ENCODE assay signal across 8 cellular contexts in the genomic region with DNA sequence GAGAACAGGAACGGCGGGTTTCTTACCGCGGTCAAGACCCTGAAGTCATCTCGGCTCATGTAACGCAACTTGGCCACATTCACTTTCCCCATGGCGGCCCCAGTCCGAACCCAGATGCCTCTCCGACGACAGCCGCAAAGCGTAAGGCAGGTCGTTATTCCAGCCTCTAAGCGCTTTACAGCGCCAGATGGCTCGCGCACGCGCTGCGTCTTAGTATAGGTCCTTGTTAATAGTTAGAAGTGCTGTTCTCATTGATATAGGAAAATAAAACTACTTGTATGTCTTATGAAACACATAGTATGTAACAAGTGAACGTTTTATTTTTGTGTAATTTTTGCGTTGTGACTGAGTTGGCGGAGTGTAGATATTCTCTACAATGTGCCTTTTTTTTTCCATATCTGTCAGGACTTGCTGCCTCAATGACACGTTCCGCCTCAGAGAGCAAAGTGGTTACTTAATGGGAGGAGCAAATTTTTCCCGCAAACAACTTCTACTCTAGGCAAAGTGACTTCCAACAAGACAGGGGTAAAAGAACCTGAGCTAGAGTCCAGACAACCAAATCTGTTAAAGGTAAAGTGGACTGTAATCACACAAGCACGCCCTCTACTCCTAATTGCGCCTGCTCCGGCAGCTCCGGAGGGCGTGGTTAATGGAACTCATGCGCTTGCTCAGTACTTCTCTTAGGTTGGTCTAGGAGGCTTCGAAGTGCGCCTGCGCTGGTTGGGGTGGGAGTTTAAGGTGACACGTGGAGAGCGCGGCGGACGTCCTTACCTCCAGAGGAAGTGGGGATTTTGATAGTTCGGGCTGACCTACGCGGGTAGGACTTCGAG. TPM values are rescaled to one million over a fixed set of nuclear protein-coding genes. Genes with fewer than 3 reads are reported as not detected.
DNase-seq lines count a peak whose midpoint lies in the region; ATAC-seq, FAIRE-seq and TF ChIP-seq lines count a peak whose summit lies in the region.

A gene (minus strand): TSS at position 148 of the 830 bp plus-strand sequence. CDS start 56 bp downstream, at position 92.

- intact Hi-C loops in esophagus squamous epithelium (cut with DNase I), result no loop called here

- whole genome bisulfite sequencing in esophagus squamous epithelium, 2 donors, result 0% methylated on average over 32 to 42 of the region's 44 CpGs

- peaks cover 15 to 16% of the 10 kb centered on the region in 2 donors for H3K36me3 Mint-ChIP-seq in activated T-cell treated with anti-CD3 and anti-CD28 coated beads, Interleukin-2, amount 50 U/mL, for 72 hours (ENCODE audit: insufficient read depth in 2 of 2)

- ATAC-seq in GM21786 (IDR thresholded peaks at IDR 0.05; ENCODE audit: unreplicated experiment), result peak; percentile 91
- peak; percentile 90 to 92 for ATAC-seq in activated T-cell treated with anti-CD3 and anti-CD28 coated beads, Interleukin-2, amount 50 U/mL, for 72 hours (replicated peaks in 1 of 2)

- H3K9me3 Mint-ChIP-seq in activated T-cell treated with anti-CD3 and anti-CD28 coated beads, Interleukin-2, amount 50 U/mL, for 72 hours, result peaks cover 4% of the 10 kb centered on the region in 2 donors

- peak in 1 of 4 donors; percentile 43 for TF ChIP-seq POLR2A in esophagus squamous epithelium (IDR thresholded peaks at IDR 0.05)

- H3K4me1 ChIP-seq in esophagus squamous epithelium, result peaks cover 15 to 30% (median 15%) of the 10 kb centered on the region in 3 donors

- H3K4me3 Mint-ChIP-seq in activated T-cell treated with anti-CD3 and anti-CD28 coated beads, Interleukin-2, amount 50 U/mL, for 72 hours, result peak within 1 kb of the TSS; percentile 87 to 97

- H3K36me3 ChIP-seq in KOPT-K1 (ENCODE audit: insufficient read depth, low read length) (peaks cover 17% of the 10 kb centered on the region), esophagus squamous epithelium (peaks cover 6 to 11% (median 7%) of the 10 kb centered on the region in 3 donors)

- TF ChIP-seq CTCF in esophagus squamous epithelium (IDR thresholded peaks at IDR 0.05), result peak in 1 of 6 experiments; percentile 19

- peaks cover 42% of the 10 kb centered on the region for H3K4me1 Mint-ChIP-seq in activated T-cell treated with anti-CD3 and anti-CD28 coated beads, Interleukin-2, amount 50 U/mL, for 72 hours (ENCODE audit: low read depth)

- no peaks in the 10 kb centered on the region for H3K27me3 Mint-ChIP-seq in activated T-cell treated with anti-CD3 and anti-CD28 coated beads, Interleukin-2, amount 50 U/mL, for 72 hours (ENCODE audit: low read depth)

- H3K27me3 ChIP-seq in esophagus squamous epithelium, result no peaks in the 10 kb centered on the region

- peak; percentile 93 for DNase-seq in DMS79 (lab: John Stamatoyannopoulos, UW)
- peak; percentile 78 for DNase-seq in RCC 7860 (ENCODE audit: low spot score)
- DNase-seq in activated T-cell treated with anti-CD3 and anti-CD28 coated beads, Interleukin-2, amount 50 U/mL, for 72 hours, result peak; percentile 93
- DNase-seq in esophagus squamous epithelium (lab: John Stamatoyannopoulos, UW), result peak; percentile 73
- peak; percentile 98 for DNase-seq in myocyte (ENCODE audit: low read depth)
- DNase-seq in stimulated activated CD8-positive, alpha-beta memory T cell treated with anti-CD3 and anti-CD28 coated beads, Interleukin-7, amount 100 ng/mL, for 48 hours (ENCODE audit: extremely low read depth in 1 of 2, low read depth in 1 of 2), result peak; percentile 84 to 95

- peak within 1 kb of the TSS; percentile 70 to 91 (median 72) for H3K4me3 ChIP-seq in esophagus squamous epithelium

- FAIRE-seq in RCC 7860 (lab: Jason Lieb, UNC), result no peak

- H3K27ac ChIP-seq in KOPT-K1 (ENCODE audit: low read depth, low read length, poor library complexity, severe bottlenecking) (peak within 1 kb of the TSS; percentile 85), esophagus squamous epithelium (peak within 1 kb of the TSS; percentile 81 to 94 (median 90))

- H3K27ac Mint-ChIP-seq in activated T-cell treated with anti-CD3 and anti-CD28 coated beads, Interleukin-2, amount 50 U/mL, for 72 hours, result peak within 1 kb of the TSS; percentile 100

- H3K9me3 ChIP-seq in KOPT-K1 (ENCODE audit: insufficient read depth, low read length, poor library complexity, severe bottlenecking) (no peaks in the 10 kb centered on the region), esophagus squamous epithelium (no peaks in the 10 kb centered on the region)

RNA-seq across cellular contexts. Expression of the gene that starts here (rescaled TPM):
- total RNA-seq in activated T-cell treated with anti-CD3 and anti-CD28 coated beads, Interleukin-2, amount 50 U/mL, for 72 hours, result 10 to 100 TPM; 25.2 to 38.0 TPM
- total RNA-seq in esophagus squamous epithelium (10 to 100 TPM in 3 of 4 donors, 1 to 10 TPM in 1; 7.4 to 19.5 (median 15.3) TPM), myocyte (19.3 and 30.1 TPM in 2 replicates)
- polyA plus RNA-seq in myocyte (2012), result 18.8 TPM

Comparison
In these comparisons a context has a peak if more than half of its experiments do, and no peak if none do; other contexts are left out.
1. Peak in every context shown above with its lines: DNase-seq, ATAC-seq, H3K4me3 ChIP-seq and H3K27ac ChIP-seq.